In the genomic region with DNA sequence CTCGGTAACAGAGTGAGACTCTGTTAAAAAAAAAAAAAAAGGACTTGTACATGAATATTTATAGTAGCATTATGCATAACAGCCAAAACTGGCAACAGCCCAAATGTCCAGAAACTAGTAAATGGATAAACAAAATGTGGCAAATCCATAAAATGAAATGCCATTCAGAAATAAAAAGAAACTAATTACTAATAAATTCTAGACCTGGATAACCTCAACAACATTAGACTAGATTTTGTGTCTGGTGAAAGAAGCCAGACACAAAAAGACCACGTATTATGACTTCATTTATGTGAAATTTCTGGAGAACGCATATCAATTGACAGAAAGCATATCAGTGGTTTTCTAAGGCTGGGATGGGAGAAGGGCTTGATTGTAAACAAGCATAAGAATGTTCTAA, we compare ENCODE assay signal across 19 cellular contexts.
"Had no signal": no experiment of that assay in that cellular context is flagged by ENCODE, and none has a peak within 500 bp of the region (broad histone marks: within the 10 kb centered on the region; RNA-seq: fewer than 3 reads in every experiment).

No MANE protein-coding gene starts in this region.

- H3K4me3 ChIP-seq: colonic mucosa, esophagus squamous epithelium, heart right ventricle, left lung, lower lobe of right lung, mucosa of descending colon had no signal

- H3K4me1 ChIP-seq: colonic mucosa, esophagus squamous epithelium, foreskin keratinocyte, heart right ventricle, left lung, lower lobe of right lung had no signal

- H3K9me3 ChIP-seq: colonic mucosa, esophagus squamous epithelium, heart right ventricle, left lung, lower lobe of right lung, mucosa of descending colon had no signal

- ATAC-seq: effector memory CD8-positive, alpha-beta T cell; foreskin keratinocyte; heart right ventricle; left cardiac atrium; left lung; left ventricle myocardium superior; lower lobe of right lung; mucosa of descending colon; naive thymus-derived CD8-positive, alpha-beta T cell had no signal

- DNase-seq: colonic mucosa; cortex of kidney; effector CD8-positive, alpha-beta T cell; effector memory CD8-positive, alpha-beta T cell; endodermal cell; esophagus squamous epithelium; foreskin keratinocyte; glutamatergic neuron; heart right ventricle; hippocampal formation; left cardiac atrium; left lung; left ventricle myocardium superior; lower lobe of right lung; mesendoderm; midbrain; mucosa of descending colon; naive B cell; naive thymus-derived CD8-positive, alpha-beta T cell had no signal

- H3K27ac ChIP-seq: colonic mucosa, foreskin keratinocyte, heart right ventricle, left lung, lower lobe of right lung had no signal

- H3K36me3 ChIP-seq: colonic mucosa, esophagus squamous epithelium, heart right ventricle, left lung, lower lobe of right lung had no signal

- H3K27me3 ChIP-seq: colonic mucosa, esophagus squamous epithelium, foreskin keratinocyte, heart right ventricle, left lung had no signal
